In genomic region chr17:26818736-26819135, GRCh38 we compare ENCODE assay signal across 1 cellular context.
TF ChIP-seq lines count a peak whose summit lies in the region.

No MANE protein-coding gene starts in this region.

TF ChIP-seq in GM23338, 12 proteins besides CTCF, POLR2A, EP300 and RAD21 (continued from another document):
- no peak for TF ChIP-seq ZNF462 (CRISPR knock-in tag; IDR thresholded peaks at IDR 0.05)
